ENCODE assay signal across 11 cellular contexts in genomic region chr6:22880686-22881433, GRCh38.
DNase-seq lines count a peak whose midpoint lies in the region; ATAC-seq and TF ChIP-seq lines count a peak whose summit lies in the region.
"Had no signal": no experiment of that assay in that cellular context is flagged by ENCODE, and none has a peak within 500 bp of the region (broad histone marks: within the 10 kb centered on the region; RNA-seq: fewer than 3 reads in every experiment).

No MANE protein-coding gene starts in this region.

- no peak overlapping the region for H3K27ac Mint-ChIP-seq in immature natural killer cell
- H3K27ac Mint-ChIP-seq: stimulated activated naive CD8-positive, alpha-beta T cell treated with anti-CD3 and anti-CD28 coated beads, Interleukin-15, Interleukin-2, amounts not matched to agents 100 ng/mL and 50 ng/mL, for 24 hours had no signal

- BruUV-seq in HCT116 (replicated peaks; lab: Mats Ljungman, UMichigan): no TSS peak

- RAD21 ChIA-PET in HCT116 (lab: Charles Lee; ENCODE audit: low non-redundant PET in 1 of 2, low total read pairs in 2 of 2, uncharacterized antibody in 2 of 2, unreplicated experiment in 2 of 2): no interaction called here

- TF ChIP-seq CTCF in HCT116 (IDR thresholded peaks at IDR 0.05 in 2 of 3, conservative IDR thresholded peaks at IDR 0.05 in 1 of 3; ENCODE audit: borderline replicate concordance in 1 of 3, insufficient read depth in 1 of 3, low read depth in 2 of 3, low read length in 2 of 3): no peak
- TF ChIP-seq CTCF in brain microvascular endothelial cell (IDR thresholded peaks at IDR 0.05; ENCODE audit: low read depth, low read length, missing control alignments): no peak

- intact Hi-C loops in HCT116 (cut with micrococcal nuclease): no loop called here

- H3K27ac ChIP-seq in HCT116 (ENCODE audit: low read depth, low read length): no peak overlapping the region
- peak overlapping the region; percentile 83 for H3K27ac ChIP-seq in brain microvascular endothelial cell
- peak overlapping the region; percentile 16 for H3K27ac ChIP-seq in iPS-20b (ENCODE audit: low read length)

- no peak overlapping the region for H2AFZ ChIP-seq in HCT116 (ENCODE audit: low read depth, low read length, poor library complexity, severe bottlenecking)

- no peak overlapping the region for H3K4me2 ChIP-seq in HCT116 (ENCODE audit: low read length)

- peaks cover 0 to 21% (median 6%) of the 10 kb centered on the region in 6 donors for H3K9me3 Mint-ChIP-seq in immature natural killer cell
- H3K9me3 Mint-ChIP-seq: stimulated activated naive CD8-positive, alpha-beta T cell treated with anti-CD3 and anti-CD28 coated beads, Interleukin-15, Interleukin-2, amounts not matched to agents 100 ng/mL and 50 ng/mL, for 24 hours had no signal

- H3K4me3 ChIP-seq in HCT116 (replicated peaks in 1 of 2; ENCODE audit: low read depth in 1 of 2, low read length in 2 of 2) (no peak overlapping the region), brain microvascular endothelial cell (ENCODE audit: low read depth, low read length) (no peak overlapping the region), iPS-20b (ENCODE audit: low read length) (no peak overlapping the region)

- peaks cover 0 to 3% (median 2%) of the 10 kb centered on the region in 3 donors for H3K27me3 Mint-ChIP-seq in immature natural killer cell (ENCODE audit: low read depth in 3 of 3)
- H3K27me3 Mint-ChIP-seq: stimulated activated naive CD8-positive, alpha-beta T cell treated with anti-CD3 and anti-CD28 coated beads, Interleukin-15, Interleukin-2, amounts not matched to agents 100 ng/mL and 50 ng/mL, for 24 hours had no signal

- no peak for TF ChIP-seq POLR2A in HCT116 (IDR thresholded peaks at IDR 0.05; ENCODE audit: borderline replicate concordance, extremely low read depth, insufficient read depth, insufficient read length)

- H3K4me1 Mint-ChIP-seq in immature natural killer cell: peaks cover 3 to 8% of the 10 kb centered on the region in 2 donors

- H3K4me3 Mint-ChIP-seq in immature natural killer cell: no peak overlapping the region
- H3K4me3 Mint-ChIP-seq: stimulated activated naive CD8-positive, alpha-beta T cell treated with anti-CD3 and anti-CD28 coated beads, Interleukin-15, Interleukin-2, amounts not matched to agents 100 ng/mL and 50 ng/mL, for 24 hours had no signal

- no peaks in the 10 kb centered on the region for H3K9me2 ChIP-seq in HCT116 (ENCODE audit: insufficient read depth)

- no peaks in the 10 kb centered on the region for H3K36me3 Mint-ChIP-seq in immature natural killer cell

- H3K9me3 ChIP-seq in HCT116 (ENCODE audit: control insufficient read depth in 1 of 2, insufficient read depth in 1 of 2, low read depth in 1 of 2, low read length in 2 of 2): no peaks in the 10 kb centered on the region
- no peaks in the 10 kb centered on the region for H3K9me3 ChIP-seq in iPS-20b (ENCODE audit: insufficient read depth, low read depth, low read length)

- in situ Hi-C loops in brain microvascular endothelial cell (cut with HindIII; ENCODE audit: low pct_ligation_motif_present, low sequenced_read_pairs): no loop called here

- POLR2A ChIA-PET in HCT116 (lab: Charles Lee): interaction anchor here (0.6 kb wide), 1 partner anchor 13 kb away, joined by 3 read pairs; no protein-coding TSS in a partner anchor

- ATAC-seq in HCT116 (peak; percentile 58; the same call in 1 of the 2 replicates), GM18907 (IDR thresholded peaks at IDR 0.05; ENCODE audit: unreplicated experiment) (no peak), GM21786 (IDR thresholded peaks at IDR 0.05; ENCODE audit: unreplicated experiment) (no peak)
- ATAC-seq: left colon had no signal

- no peaks in the 10 kb centered on the region for H3K36me3 ChIP-seq in HCT116 (ENCODE audit: control insufficient read depth in 1 of 2, insufficient read depth in 2 of 2, low read length in 2 of 2)
- no peaks in the 10 kb centered on the region for H3K36me3 ChIP-seq in brain microvascular endothelial cell (replicated peaks)
- H3K36me3 ChIP-seq in iPS-20b (ENCODE audit: insufficient read depth, low read depth, low read length): no peaks in the 10 kb centered on the region

- H3K27me3 ChIP-seq in HCT116 (ENCODE audit: insufficient read depth, low read length) (no peaks in the 10 kb centered on the region), brain microvascular endothelial cell (replicated peaks) (no peaks in the 10 kb centered on the region), iPS-20b (ENCODE audit: insufficient read depth, low read length) (no peaks in the 10 kb centered on the region)

- no peaks in the 10 kb centered on the region for H3K4me1 ChIP-seq in HCT116 (ENCODE audit: control insufficient read depth in 1 of 2, insufficient read depth in 2 of 2, low read length in 2 of 2)
- H3K4me1 ChIP-seq in iPS-20b (ENCODE audit: insufficient read depth, low read length): peaks cover 31% of the 10 kb centered on the region

- CTCF ChIA-PET in HCT116 (lab: Charles Lee): no interaction called here

- H4K20me1 ChIP-seq in HCT116 (ENCODE audit: insufficient read depth): no peaks in the 10 kb centered on the region

- no peak for DNase-seq in HCT116 (ENCODE audit: low read depth, low spot score)
- peak; percentile 94 for DNase-seq in brain microvascular endothelial cell
- peak; percentile 65 for DNase-seq in smooth muscle cell of the brain vasculature (ENCODE audit: low read depth, low spot score)
- DNase-seq in immature natural killer cell: no peak
- DNase-seq in OCI-M2 (lab: John Stamatoyannopoulos, UW; ENCODE audit: unreplicated experiment): no peak
- DNase-seq: left colon, NCI-H526 treated with DMSO at 0.1 percent for 48 hours had no signal

- no peak overlapping the region for H3K9ac ChIP-seq in HCT116 (ENCODE audit: low read length)
- no peak overlapping the region for H3K9ac ChIP-seq in iPS-20b (ENCODE audit: low read depth, low read length)

- H3K79me2 ChIP-seq in HCT116 (ENCODE audit: insufficient read depth, low read length): no peaks in the 10 kb centered on the region

- TF ChIP-seq RAD21 in HCT116 (IDR thresholded peaks at IDR 0.05; ENCODE audit: low read depth): no peak

TF ChIP-seq in HCT116, 20 proteins besides CTCF, POLR2A, EP300 and RAD21:
- TF ChIP-seq ZBTB33 (IDR thresholded peaks at IDR 0.05; ENCODE audit: extremely low read depth, insufficient replicate concordance, low read length) (no peak), EZH2 (IDR thresholded peaks at IDR 0.05) (no peak), SP1 (IDR thresholded peaks at IDR 0.05; ENCODE audit: low read depth) (no peak), CEBPB (IDR thresholded peaks at IDR 0.05; ENCODE audit: low read depth) (no peak)

Comparison
In these comparisons a context has a peak if more than half of its experiments do, and no peak if none do; other contexts are left out.
1. DNase-seq: peak in brain microvascular endothelial cell (single experiment) and smooth muscle cell of the brain vasculature (single experiment); none in HCT116 (single experiment), immature natural killer cell (0 of 3) and OCI-M2 (single experiment).